In the genomic region with DNA sequence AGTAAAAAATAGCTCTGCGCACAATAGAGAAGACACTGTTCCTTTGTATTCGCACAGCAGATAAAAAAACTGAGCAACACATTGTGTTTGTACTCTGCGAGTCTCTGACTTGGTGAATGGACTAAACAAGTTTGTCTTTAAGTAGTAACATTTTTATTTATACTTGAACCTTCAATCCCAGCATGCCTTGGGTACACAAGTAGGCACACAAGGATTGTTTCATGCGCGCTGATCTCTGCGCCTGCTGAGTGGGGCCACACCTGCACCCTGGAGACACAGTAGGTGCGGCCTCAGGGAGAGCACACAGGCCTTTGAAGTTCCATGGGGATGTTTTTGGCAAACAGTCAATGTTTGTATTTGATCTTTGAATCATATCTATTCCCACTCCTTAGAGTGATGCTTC, we compare ENCODE assay signal across 21 cellular contexts.
DNase-seq lines count a peak whose midpoint lies in the region; ATAC-seq and TF ChIP-seq lines count a peak whose summit lies in the region.
"Had no signal": no experiment of that assay in that cellular context is flagged by ENCODE, and none has a peak within 500 bp of the region (broad histone marks: within the 10 kb centered on the region; RNA-seq: fewer than 3 reads in every experiment).

No MANE protein-coding gene starts in this region.

- H3K4me3 ChIP-seq in PC-3 (ENCODE audit: low read length) = no peak overlapping the region
- no peak overlapping the region for H3K4me3 ChIP-seq in testis
- no peak overlapping the region for H3K4me3 ChIP-seq in lower leg skin (ENCODE audit: low read depth, poor library complexity, severe bottlenecking)
- H3K4me3 ChIP-seq in naive thymus-derived CD4-positive, alpha-beta T cell (ENCODE audit: low read length) = no peak overlapping the region
- H3K4me3 ChIP-seq: body of pancreas, dorsolateral prefrontal cortex, skin epidermis, thyroid gland had no signal

- H3K4me1 ChIP-seq in PC-3 (ENCODE audit: insufficient read depth, low read length) = peaks cover 12% of the 10 kb centered on the region
- peaks cover 8% of the 10 kb centered on the region for H3K4me1 ChIP-seq in testis
- H3K4me1 ChIP-seq in naive thymus-derived CD4-positive, alpha-beta T cell (ENCODE audit: control insufficient read depth in 2 of 2, insufficient read depth in 2 of 2, low read length in 2 of 2) = no peaks in the 10 kb centered on the region
- H3K4me1 ChIP-seq: body of pancreas, thyroid gland had no signal

- WGBS in testis, 2 donors = 54 to 69% methylated on average over 7 of the region's 7 CpGs
- 49 to 66% methylated on average over 7 of the region's 7 CpGs for WGBS in lower leg skin, 2 donors

- TF ChIP-seq POLR2A in testis (IDR thresholded peaks at IDR 0.05) (no peak), lower leg skin (IDR thresholded peaks at IDR 0.05) (no peak)

- peaks cover 0 to 6% (median 0%) of the 10 kb centered on the region in 5 donors for H3K27me3 Mint-ChIP-seq in naive thymus-derived CD4-positive, alpha-beta T cell

- ATAC-seq in PC-3 = peak; percentile 70
- no peak for ATAC-seq in naive thymus-derived CD4-positive, alpha-beta T cell
- no peak for ATAC-seq in GM21825 (IDR thresholded peaks at IDR 0.05; ENCODE audit: unreplicated experiment)
- ATAC-seq: body of pancreas had no signal

- H3K27me3 ChIP-seq in PC-3 (ENCODE audit: low read length) (no peaks in the 10 kb centered on the region), testis (no peaks in the 10 kb centered on the region)
- H3K27me3 ChIP-seq in naive thymus-derived CD4-positive, alpha-beta T cell (ENCODE audit: control insufficient read depth in 2 of 2, insufficient read depth in 2 of 2, low read length in 2 of 2) = no peaks in the 10 kb centered on the region
- H3K27me3 ChIP-seq: body of pancreas, thyroid gland had no signal

- H3F3A ChIP-seq in PC-3 (ENCODE audit: low read length, unreplicated experiment) = no peaks in the 10 kb centered on the region

- POLR2A ChIA-PET in PC-3 (lab: Charles Lee; ENCODE audit: unreplicated experiment) = no interaction called here
- POLR2A ChIA-PET in naive thymus-derived CD4-positive, alpha-beta T cell (lab: Charles Lee) = no interaction called here

- H3K27ac ChIP-seq in PC-3 (ENCODE audit: low read length) (no peak overlapping the region), testis (peak overlapping the region; percentile 1 to 70)
- H3K27ac ChIP-seq in naive thymus-derived CD4-positive, alpha-beta T cell (ENCODE audit: low read depth, low read length) = no peak overlapping the region
- H3K27ac ChIP-seq: body of pancreas, dorsolateral prefrontal cortex, thyroid gland had no signal

- CTCF ChIA-PET in PC-3 (lab: Charles Lee) = no interaction called here
- CTCF ChIA-PET in naive thymus-derived CD4-positive, alpha-beta T cell (lab: Charles Lee) = interaction anchor here (0.6 kb wide), 1 partner anchor 53 kb away, joined by 3 read pairs; no protein-coding TSS in a partner anchor

- TF ChIP-seq CTCF in PC-3 (conservative IDR thresholded peaks at IDR 0.05; ENCODE audit: low read depth, low read length) (no peak), testis (IDR thresholded peaks at IDR 0.05) (no peak), lower leg skin (IDR thresholded peaks at IDR 0.05) (no peak)

- H3K4me3 Mint-ChIP-seq in naive thymus-derived CD4-positive, alpha-beta T cell = no peak overlapping the region
- H3K4me3 Mint-ChIP-seq: CD14-positive monocyte, HFFc6 had no signal

- H2AFZ ChIP-seq in PC-3 (ENCODE audit: low read length) = no peak overlapping the region

- H3K36me3 Mint-ChIP-seq in naive thymus-derived CD4-positive, alpha-beta T cell = no peaks in the 10 kb centered on the region
- H3K36me3 Mint-ChIP-seq: CD14-positive monocyte had no signal

- no peaks in the 10 kb centered on the region for H4K20me1 ChIP-seq in PC-3 (ENCODE audit: low read length)

- H3K9me3 Mint-ChIP-seq in naive thymus-derived CD4-positive, alpha-beta T cell = no peaks in the 10 kb centered on the region
- H3K9me3 Mint-ChIP-seq: HFFc6 had no signal

- H3K36me3 ChIP-seq in PC-3 (ENCODE audit: low read depth, low read length) (no peaks in the 10 kb centered on the region), testis (ENCODE audit: low read depth, missing control alignments) (no peaks in the 10 kb centered on the region)
- no peaks in the 10 kb centered on the region for H3K36me3 ChIP-seq in naive thymus-derived CD4-positive, alpha-beta T cell (ENCODE audit: control insufficient read depth in 2 of 3, insufficient read depth in 3 of 3, low read length in 3 of 3)
- H3K36me3 ChIP-seq: thyroid gland had no signal

- no peaks in the 10 kb centered on the region for H3K4me1 Mint-ChIP-seq in naive thymus-derived CD4-positive, alpha-beta T cell

- DNase-seq in NCI-H1417 (lab: John Stamatoyannopoulos, UW) (peak in 2 of 3 experiments; percentile 22 to 49), NCI-H1417 treated with DMSO at 0.1 percent for 48 hours (lab: John Stamatoyannopoulos, UW) (no peak), PC-3 (peak; percentile 67), globus pallidus (ENCODE audit: low spot score) (peak; percentile 24), testis (peak; percentile 28), lower leg skin (ENCODE audit: low spot score in 2 of 2) (no peak)
- DNase-seq in naive thymus-derived CD4-positive, alpha-beta T cell = no peak
- DNase-seq: activated CD4-positive, CD25-positive, alpha-beta regulatory T cell treated with anti-CD3 and anti-CD28 coated beads, Interleukin-2, amount 50 U/mL, for 72 hours; activated naive CD4-positive, alpha-beta T cell; body of pancreas; DND-41; dorsolateral prefrontal cortex; HFFc6; hypothalamus; MV-4-11; SIG-M5; stimulated activated CD4-positive, alpha-beta T cell treated with anti-CD3 and anti-CD28 coated beads, Interleukin-4, amount 100 ng/mL, for 4 hours; thyroid gland had no signal

- intact Hi-C loops in PC-3 (cut with micrococcal nuclease) = no loop called here
- intact Hi-C loops in testis (cut with DNase I; ENCODE audit: low total_unique reads) = no loop called here
- intact Hi-C loops in lower leg skin (cut with DNase I; ENCODE audit: low total_unique reads) = no loop called here
- intact Hi-C loops in naive thymus-derived CD4-positive, alpha-beta T cell (cut with micrococcal nuclease) = no loop called here

- H3K79me2 ChIP-seq in PC-3 (ENCODE audit: low read length) = no peaks in the 10 kb centered on the region

- BruUV-seq in PC-3 (replicated peaks; lab: Mats Ljungman, UMichigan) = no TSS peak

- no peaks in the 10 kb centered on the region for H3K9me2 ChIP-seq in PC-3 (replicated peaks; ENCODE audit: low read length)

- H3K9me3 ChIP-seq in PC-3 (ENCODE audit: low read length) (no peaks in the 10 kb centered on the region), testis (no peaks in the 10 kb centered on the region)
- no peaks in the 10 kb centered on the region for H3K9me3 ChIP-seq in naive thymus-derived CD4-positive, alpha-beta T cell (ENCODE audit: control insufficient read depth in 2 of 3, low read length in 3 of 3)
- H3K9me3 ChIP-seq: body of pancreas, thyroid gland had no signal

- no peak overlapping the region for H3K4me2 ChIP-seq in PC-3 (ENCODE audit: low read length)

- H3K27ac Mint-ChIP-seq in naive thymus-derived CD4-positive, alpha-beta T cell = no peak overlapping the region
- H3K27ac Mint-ChIP-seq: CD14-positive monocyte, HFFc6 had no signal

- no peak overlapping the region for H3K9ac ChIP-seq in PC-3 (ENCODE audit: low read length)

Comparison
In these comparisons a context has a peak if more than half of its experiments do, and no peak if none do; other contexts are left out.
1. DNase-seq: peak in NCI-H1417 (2 of 3), PC-3 (single experiment), globus pallidus (single experiment) and testis (single experiment); none in NCI-H1417 treated with DMSO at 0.1 percent for 48 hours (single experiment), lower leg skin (0 of 2) and naive thymus-derived CD4-positive, alpha-beta T cell (0 of 9).
2. H3K27ac ChIP-seq: peak in testis (2 of 2); none in PC-3 (single experiment) and naive thymus-derived CD4-positive, alpha-beta T cell (single experiment).